ENCODE assay signal across 1 cellular context in the genomic region with DNA sequence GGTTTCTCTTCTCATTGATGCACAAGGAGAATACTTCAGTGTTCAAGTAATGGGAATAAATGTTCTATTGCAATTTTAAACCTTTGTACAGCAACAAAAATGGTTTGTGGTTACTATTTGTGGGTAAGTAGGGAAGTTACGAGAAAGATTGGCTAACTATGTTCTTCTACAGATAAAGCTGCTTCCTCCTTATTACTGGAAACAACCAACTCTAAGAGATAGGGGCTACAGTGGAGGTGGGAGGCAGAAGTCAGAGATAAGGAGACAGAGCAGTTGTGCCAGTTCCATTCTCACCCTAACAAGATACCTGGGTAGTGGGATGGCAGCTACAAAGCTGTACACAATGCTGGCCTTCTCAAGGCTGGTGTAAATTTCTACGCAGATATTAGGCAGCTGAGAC.
TF ChIP-seq lines count a peak whose summit lies in the region.

No MANE protein-coding gene starts in this region.

TF ChIP-seq in K562, 482 proteins besides CTCF, POLR2A, EP300 and RAD21:
- TF ChIP-seq MTA3 (IDR thresholded peaks at IDR 0.05; ENCODE audit: borderline replicate concordance) (0 out of 2 replicates have a peak, but pooled peaks have one; percentile 14), JUND (IDR thresholded peaks at IDR 0.05; ENCODE audit: borderline replicate concordance, low read depth, low read length) (0 out of 2 replicates have a peak, but pooled peaks have one; percentile 12), JUND (tag; IDR thresholded peaks at IDR 0.05; ENCODE audit: borderline replicate concordance, low read depth, low read length) (no peak), SMARCE1 (IDR thresholded peaks at IDR 0.05) (peak; percentile 47; the same call in 1 of the 2 replicates), EGR1 (conservative IDR thresholded peaks at IDR 0.05) (0 out of 2 replicates have a peak, but pooled peaks have one; percentile 19), SPI1 (IDR thresholded peaks at IDR 0.05; ENCODE audit: borderline replicate concordance, low read depth, low read length) (peak; percentile 17; the same call in 1 of the 2 replicates), PHB2 (IDR thresholded peaks at IDR 0.05; ENCODE audit: low read depth) (no peak), NFIC (IDR thresholded peaks at IDR 0.05) (0 out of 2 replicates have a peak, but pooled peaks have one; percentile 23), ARID1B (IDR thresholded peaks at IDR 0.05) (peak; percentile 74), CEBPG (CRISPR knock-in tag; IDR thresholded peaks at IDR 0.05) (no peak), CEBPG (tag; conservative IDR thresholded peaks at IDR 0.05 in 1 of 2, IDR thresholded peaks at IDR 0.05 in 1 of 2) (peak; percentile 41 to 43; a peak in 2 of 4 replicates), ZEB2 (IDR thresholded peaks at IDR 0.05) (peak; percentile 25; the same call in 1 of the 2 replicates), MYBL2 (IDR thresholded peaks at IDR 0.05; ENCODE audit: low read depth) (no peak), MYBL2 (CRISPR knock-in tag; IDR thresholded peaks at IDR 0.05; ENCODE audit: borderline replicate concordance) (no peak), CBFA2T3 (IDR thresholded peaks at IDR 0.05) (peak; percentile 83), SMARCC2 (IDR thresholded peaks at IDR 0.05; ENCODE audit: low read depth) (0 out of 2 replicates have a peak, but pooled peaks have one; percentile 25), GATAD2A (IDR thresholded peaks at IDR 0.05) (peak; percentile 79), CTBP1 (IDR thresholded peaks at IDR 0.05; ENCODE audit: borderline replicate concordance) (peak; percentile 12; the same call in 1 of the 2 replicates), SOX6 (IDR thresholded peaks at IDR 0.05) (0 out of 2 replicates have a peak, but pooled peaks have one; percentile 27), SRF (CRISPR knock-in tag; IDR thresholded peaks at IDR 0.05) (no peak), KLF16 (IDR thresholded peaks at IDR 0.05) (peak; percentile 63), CBFA2T2 (conservative IDR thresholded peaks at IDR 0.05) (peak; percentile 56), NCOR1 (IDR thresholded peaks at IDR 0.05) (0 out of 2 replicates have a peak, but pooled peaks have one; percentile 3), SMARCA4 (IDR thresholded peaks at IDR 0.05) (peak; percentile 52; the same call in 1 of the 2 replicates), DPF2 (IDR thresholded peaks at IDR 0.05) (peak; percentile 46), GTF2E2 (tag; IDR thresholded peaks at IDR 0.05) (no peak), TEAD4 (IDR thresholded peaks at IDR 0.05; ENCODE audit: low read length) (peak; percentile 83), TEAD4 (CRISPR knock-in tag; IDR thresholded peaks at IDR 0.05; ENCODE audit: borderline replicate concordance) (no peak), TCF3 (CRISPR knock-in tag; IDR thresholded peaks at IDR 0.05) (peak; percentile 73), CREB1 (IDR thresholded peaks at IDR 0.05) (no peak), CREB1 (CRISPR knock-in tag; IDR thresholded peaks at IDR 0.05) (no peak), ZC3H8 (IDR thresholded peaks at IDR 0.05) (no peak), GATAD2B (IDR thresholded peaks at IDR 0.05; ENCODE audit: borderline replicate concordance) (peak; percentile 15; the same call in 1 of the 2 replicates), ZNF766 (CRISPR knock-in tag; conservative IDR thresholded peaks at IDR 0.05) (peak; percentile 35; the same call in 1 of the 2 replicates), TAL1 (IDR thresholded peaks at IDR 0.05) (peak; percentile 59), RCOR1 (IDR thresholded peaks at IDR 0.05; ENCODE audit: borderline replicate concordance in 1 of 2, low read depth in 2 of 2, low read length in 2 of 2) (peak; percentile 25 to 59; a peak in 2 of 4 replicates)
- TF ChIP-seq, protein P1, sequence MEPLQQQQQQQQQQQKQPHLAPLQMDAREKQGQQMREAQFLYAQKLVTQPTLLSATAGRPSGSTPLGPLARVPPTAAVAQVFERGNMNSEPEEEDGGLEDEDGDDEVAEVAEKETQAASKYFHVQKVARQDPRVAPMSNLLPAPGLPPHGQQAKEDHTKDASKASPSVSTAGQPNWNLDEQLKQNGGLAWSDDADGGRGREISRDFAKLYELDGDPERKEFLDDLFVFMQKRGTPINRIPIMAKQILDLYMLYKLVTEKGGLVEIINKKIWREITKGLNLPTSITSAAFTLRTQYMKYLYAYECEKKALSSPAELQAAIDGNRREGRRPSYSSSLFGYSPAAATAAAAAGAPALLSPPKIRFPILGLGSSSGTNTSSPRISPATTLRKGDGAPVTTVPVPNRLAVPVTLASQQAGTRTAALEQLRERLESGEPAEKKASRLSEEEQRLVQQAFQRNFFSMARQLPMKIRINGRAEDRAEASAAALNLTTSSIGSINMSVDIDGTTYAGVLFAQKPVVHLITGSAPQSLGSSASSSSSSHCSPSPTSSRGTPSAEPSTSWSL (CRISPR knock-in tag; IDR thresholded peaks at IDR 0.05; ENCODE audit: borderline replicate concordance): no peak
- TF ChIP-seq, protein P2, sequence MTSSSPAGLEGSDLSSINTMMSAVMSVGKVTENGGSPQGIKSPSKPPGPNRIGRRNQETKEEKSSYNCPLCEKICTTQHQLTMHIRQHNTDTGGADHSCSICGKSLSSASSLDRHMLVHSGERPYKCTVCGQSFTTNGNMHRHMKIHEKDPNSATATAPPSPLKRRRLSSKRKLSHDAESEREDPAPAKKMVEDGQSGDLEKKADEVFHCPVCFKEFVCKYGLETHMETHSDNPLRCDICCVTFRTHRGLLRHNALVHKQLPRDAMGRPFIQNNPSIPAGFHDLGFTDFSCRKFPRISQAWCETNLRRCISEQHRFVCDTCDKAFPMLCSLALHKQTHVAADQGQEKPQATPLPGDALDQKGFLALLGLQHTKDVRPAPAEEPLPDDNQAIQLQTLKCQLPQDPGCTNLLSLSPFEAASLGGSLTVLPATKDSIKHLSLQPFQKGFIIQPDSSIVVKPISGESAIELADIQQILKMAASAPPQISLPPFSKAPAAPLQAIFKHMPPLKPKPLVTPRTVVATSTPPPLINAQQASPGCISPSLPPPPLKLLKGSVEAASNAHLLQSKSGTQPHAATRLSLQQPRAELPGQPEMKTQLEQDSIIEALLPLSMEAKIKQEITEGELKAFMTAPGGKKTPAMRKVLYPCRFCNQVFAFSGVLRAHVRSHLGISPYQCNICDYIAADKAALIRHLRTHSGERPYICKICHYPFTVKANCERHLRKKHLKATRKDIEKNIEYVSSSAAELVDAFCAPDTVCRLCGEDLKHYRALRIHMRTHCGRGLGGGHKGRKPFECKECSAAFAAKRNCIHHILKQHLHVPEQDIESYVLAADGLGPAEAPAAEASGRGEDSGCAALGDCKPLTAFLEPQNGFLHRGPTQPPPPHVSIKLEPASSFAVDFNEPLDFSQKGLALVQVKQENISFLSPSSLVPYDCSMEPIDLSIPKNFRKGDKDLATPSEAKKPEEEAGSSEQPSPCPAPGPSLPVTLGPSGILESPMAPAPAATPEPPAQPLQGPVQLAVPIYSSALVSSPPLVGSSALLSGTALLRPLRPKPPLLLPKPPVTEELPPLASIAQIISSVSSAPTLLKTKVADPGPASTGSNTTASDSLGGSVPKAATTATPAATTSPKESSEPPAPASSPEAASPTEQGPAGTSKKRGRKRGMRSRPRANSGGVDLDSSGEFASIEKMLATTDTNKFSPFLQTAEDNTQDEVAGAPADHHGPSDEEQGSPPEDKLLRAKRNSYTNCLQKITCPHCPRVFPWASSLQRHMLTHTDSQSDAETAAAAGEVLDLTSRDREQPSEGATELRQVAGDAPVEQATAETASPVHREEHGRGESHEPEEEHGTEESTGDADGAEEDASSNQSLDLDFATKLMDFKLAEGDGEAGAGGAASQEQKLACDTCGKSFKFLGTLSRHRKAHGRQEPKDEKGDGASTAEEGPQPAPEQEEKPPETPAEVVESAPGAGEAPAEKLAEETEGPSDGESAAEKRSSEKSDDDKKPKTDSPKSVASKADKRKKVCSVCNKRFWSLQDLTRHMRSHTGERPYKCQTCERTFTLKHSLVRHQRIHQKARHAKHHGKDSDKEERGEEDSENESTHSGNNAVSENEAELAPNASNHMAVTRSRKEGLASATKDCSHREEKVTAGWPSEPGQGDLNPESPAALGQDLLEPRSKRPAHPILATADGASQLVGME (CRISPR knock-in tag; IDR thresholded peaks at IDR 0.05): no peak
- TF ChIP-seq, protein P3, sequence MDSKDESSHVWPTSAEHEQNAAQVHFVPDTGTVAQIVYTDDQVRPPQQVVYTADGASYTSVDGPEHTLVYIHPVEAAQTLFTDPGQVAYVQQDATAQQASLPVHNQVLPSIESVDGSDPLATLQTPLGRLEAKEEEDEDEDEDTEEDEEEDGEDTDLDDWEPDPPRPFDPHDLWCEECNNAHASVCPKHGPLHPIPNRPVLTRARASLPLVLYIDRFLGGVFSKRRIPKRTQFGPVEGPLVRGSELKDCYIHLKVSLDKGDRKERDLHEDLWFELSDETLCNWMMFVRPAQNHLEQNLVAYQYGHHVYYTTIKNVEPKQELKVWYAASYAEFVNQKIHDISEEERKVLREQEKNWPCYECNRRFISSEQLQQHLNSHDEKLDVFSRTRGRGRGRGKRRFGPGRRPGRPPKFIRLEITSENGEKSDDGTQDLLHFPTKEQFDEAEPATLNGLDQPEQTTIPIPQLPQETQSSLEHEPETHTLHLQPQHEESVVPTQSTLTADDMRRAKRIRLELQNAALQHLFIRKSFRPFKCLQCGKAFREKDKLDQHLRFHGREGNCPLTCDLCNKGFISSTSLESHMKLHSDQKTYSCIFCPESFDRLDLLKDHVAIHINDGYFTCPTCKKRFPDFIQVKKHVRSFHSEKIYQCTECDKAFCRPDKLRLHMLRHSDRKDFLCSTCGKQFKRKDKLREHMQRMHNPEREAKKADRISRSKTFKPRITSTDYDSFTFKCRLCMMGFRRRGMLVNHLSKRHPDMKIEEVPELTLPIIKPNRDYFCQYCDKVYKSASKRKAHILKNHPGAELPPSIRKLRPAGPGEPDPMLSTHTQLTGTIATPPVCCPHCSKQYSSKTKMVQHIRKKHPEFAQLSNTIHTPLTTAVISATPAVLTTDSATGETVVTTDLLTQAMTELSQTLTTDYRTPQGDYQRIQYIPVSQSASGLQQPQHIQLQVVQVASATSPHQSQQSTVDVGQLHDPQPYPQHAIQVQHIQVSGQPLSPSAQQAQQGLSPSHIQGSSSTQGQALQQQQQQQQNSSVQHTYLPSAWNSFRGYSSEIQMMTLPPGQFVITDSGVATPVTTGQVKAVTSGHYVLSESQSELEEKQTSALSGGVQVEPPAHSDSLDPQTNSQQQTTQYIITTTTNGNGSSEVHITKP (IDR thresholded peaks at IDR 0.05; ENCODE audit: partially characterized antibody): peak; percentile 70
- TF ChIP-seq, protein P4, sequence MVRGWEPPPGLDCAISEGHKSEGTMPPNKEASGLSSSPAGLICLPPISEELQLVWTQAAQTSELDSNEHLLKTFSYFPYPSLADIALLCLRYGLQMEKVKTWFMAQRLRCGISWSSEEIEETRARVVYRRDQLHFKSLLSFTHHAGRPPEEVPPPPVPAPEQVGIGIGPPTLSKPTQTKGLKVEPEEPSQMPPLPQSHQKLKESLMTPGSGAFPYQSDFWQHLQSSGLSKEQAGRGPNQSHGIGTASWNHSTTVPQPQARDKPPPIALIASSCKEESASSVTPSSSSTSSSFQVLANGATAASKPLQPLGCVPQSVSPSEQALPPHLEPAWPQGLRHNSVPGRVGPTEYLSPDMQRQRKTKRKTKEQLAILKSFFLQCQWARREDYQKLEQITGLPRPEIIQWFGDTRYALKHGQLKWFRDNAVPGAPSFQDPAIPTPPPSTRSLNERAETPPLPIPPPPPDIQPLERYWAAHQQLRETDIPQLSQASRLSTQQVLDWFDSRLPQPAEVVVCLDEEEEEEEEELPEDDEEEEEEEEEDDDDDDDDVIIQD (CRISPR knock-in tag; IDR thresholded peaks at IDR 0.05): no peak
- TF ChIP-seq, protein P5, sequence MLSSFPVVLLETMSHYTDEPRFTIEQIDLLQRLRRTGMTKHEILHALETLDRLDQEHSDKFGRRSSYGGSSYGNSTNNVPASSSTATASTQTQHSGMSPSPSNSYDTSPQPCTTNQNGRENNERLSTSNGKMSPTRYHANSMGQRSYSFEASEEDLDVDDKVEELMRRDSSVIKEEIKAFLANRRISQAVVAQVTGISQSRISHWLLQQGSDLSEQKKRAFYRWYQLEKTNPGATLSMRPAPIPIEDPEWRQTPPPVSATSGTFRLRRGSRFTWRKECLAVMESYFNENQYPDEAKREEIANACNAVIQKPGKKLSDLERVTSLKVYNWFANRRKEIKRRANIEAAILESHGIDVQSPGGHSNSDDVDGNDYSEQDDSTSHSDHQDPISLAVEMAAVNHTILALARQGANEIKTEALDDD (IDR thresholded peaks at IDR 0.05): peak; percentile 93
- TF ChIP-seq, protein P6, sequence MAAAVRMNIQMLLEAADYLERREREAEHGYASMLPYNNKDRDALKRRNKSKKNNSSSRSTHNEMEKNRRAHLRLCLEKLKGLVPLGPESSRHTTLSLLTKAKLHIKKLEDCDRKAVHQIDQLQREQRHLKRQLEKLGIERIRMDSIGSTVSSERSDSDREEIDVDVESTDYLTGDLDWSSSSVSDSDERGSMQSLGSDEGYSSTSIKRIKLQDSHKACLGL (CRISPR knock-in tag; IDR thresholded peaks at IDR 0.05; ENCODE audit: borderline replicate concordance, poor library complexity, severe bottlenecking): no peak
- TF ChIP-seq, protein P7, sequence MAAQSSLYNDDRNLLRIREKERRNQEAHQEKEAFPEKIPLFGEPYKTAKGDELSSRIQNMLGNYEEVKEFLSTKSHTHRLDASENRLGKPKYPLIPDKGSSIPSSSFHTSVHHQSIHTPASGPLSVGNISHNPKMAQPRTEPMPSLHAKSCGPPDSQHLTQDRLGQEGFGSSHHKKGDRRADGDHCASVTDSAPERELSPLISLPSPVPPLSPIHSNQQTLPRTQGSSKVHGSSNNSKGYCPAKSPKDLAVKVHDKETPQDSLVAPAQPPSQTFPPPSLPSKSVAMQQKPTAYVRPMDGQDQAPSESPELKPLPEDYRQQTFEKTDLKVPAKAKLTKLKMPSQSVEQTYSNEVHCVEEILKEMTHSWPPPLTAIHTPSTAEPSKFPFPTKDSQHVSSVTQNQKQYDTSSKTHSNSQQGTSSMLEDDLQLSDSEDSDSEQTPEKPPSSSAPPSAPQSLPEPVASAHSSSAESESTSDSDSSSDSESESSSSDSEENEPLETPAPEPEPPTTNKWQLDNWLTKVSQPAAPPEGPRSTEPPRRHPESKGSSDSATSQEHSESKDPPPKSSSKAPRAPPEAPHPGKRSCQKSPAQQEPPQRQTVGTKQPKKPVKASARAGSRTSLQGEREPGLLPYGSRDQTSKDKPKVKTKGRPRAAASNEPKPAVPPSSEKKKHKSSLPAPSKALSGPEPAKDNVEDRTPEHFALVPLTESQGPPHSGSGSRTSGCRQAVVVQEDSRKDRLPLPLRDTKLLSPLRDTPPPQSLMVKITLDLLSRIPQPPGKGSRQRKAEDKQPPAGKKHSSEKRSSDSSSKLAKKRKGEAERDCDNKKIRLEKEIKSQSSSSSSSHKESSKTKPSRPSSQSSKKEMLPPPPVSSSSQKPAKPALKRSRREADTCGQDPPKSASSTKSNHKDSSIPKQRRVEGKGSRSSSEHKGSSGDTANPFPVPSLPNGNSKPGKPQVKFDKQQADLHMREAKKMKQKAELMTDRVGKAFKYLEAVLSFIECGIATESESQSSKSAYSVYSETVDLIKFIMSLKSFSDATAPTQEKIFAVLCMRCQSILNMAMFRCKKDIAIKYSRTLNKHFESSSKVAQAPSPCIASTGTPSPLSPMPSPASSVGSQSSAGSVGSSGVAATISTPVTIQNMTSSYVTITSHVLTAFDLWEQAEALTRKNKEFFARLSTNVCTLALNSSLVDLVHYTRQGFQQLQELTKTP (IDR thresholded peaks at IDR 0.05; ENCODE audit: low read depth in 1 of 2, partially characterized antibody in 2 of 2): no peak
